13 cellular contexts compared by ENCODE assay signal in genomic region chr11:114258696-114259095, GRCh38. TPM values are rescaled to one million over a fixed set of nuclear protein-coding genes. Genes with fewer than 3 reads are reported as not detected.
A peak's percentile ranks its signal among the peaks of the same experiment; 100 is the strongest.
DNase-seq lines count a peak whose midpoint lies in the region; ATAC-seq, FAIRE-seq and TF ChIP-seq lines count a peak whose summit lies in the region.
"Had no signal": no experiment of that assay in that cellular context is flagged by ENCODE, and none has a peak within 500 bp of the region (broad histone marks: within the 10 kb centered on the region; RNA-seq: fewer than 3 reads in every experiment).

No MANE protein-coding gene starts in this region.

- H3K27me3 ChIP-seq in bronchial epithelial cell (ENCODE audit: control insufficient read depth, insufficient read depth, low read length) (no peaks in the 10 kb centered on the region), upper lobe of left lung (no peaks in the 10 kb centered on the region)
- H3K27me3 ChIP-seq: SJCRH30 had no signal

- no peak for TF ChIP-seq POLR2A in upper lobe of left lung (IDR thresholded peaks at IDR 0.05)

- H3K36me3 ChIP-seq in bronchial epithelial cell (ENCODE audit: control insufficient read depth, insufficient read depth, low read length), result no peaks in the 10 kb centered on the region
- H3K36me3 ChIP-seq in upper lobe of left lung, result peaks cover 0 to 47% (median 14%) of the 10 kb centered on the region in 4 donors
- H3K36me3 ChIP-seq: SJCRH30 had no signal

- H3K27me3 Mint-ChIP-seq in activated naive CD8-positive, alpha-beta T cell treated with anti-CD3 and anti-CD28 coated beads, Interleukin-2, amount 10 ng/mL, durations not matched to agents 7 days and 5 days, result peaks cover 3% of the 10 kb centered on the region
- H3K27me3 Mint-ChIP-seq in activated naive CD8-positive, alpha-beta T cell treated with anti-CD3 and anti-CD28 coated beads for 36 hours, result no peaks in the 10 kb centered on the region
- peaks cover 0 to 3% (median 0%) of the 10 kb centered on the region in 5 donors for H3K27me3 Mint-ChIP-seq in naive thymus-derived CD8-positive, alpha-beta T cell

- no peak overlapping the region for H3K4me3 Mint-ChIP-seq in activated naive CD8-positive, alpha-beta T cell treated with anti-CD3 and anti-CD28 coated beads, Interleukin-2, amount 10 ng/mL, durations not matched to agents 7 days and 5 days
- no peak overlapping the region for H3K4me3 Mint-ChIP-seq in activated naive CD8-positive, alpha-beta T cell treated with anti-CD3 and anti-CD28 coated beads for 36 hours
- H3K4me3 Mint-ChIP-seq in naive thymus-derived CD8-positive, alpha-beta T cell, result peak overlapping the region in 1 of 10 donors; percentile 52
- H3K4me3 Mint-ChIP-seq: activated T-cell treated with anti-CD3 and anti-CD28 coated beads, Interleukin-2, amount 50 U/mL, for 4 hours had no signal

- no peak for DNase-seq in activated naive CD8-positive, alpha-beta T cell treated with anti-CD3 and anti-CD28 coated beads, Interleukin-2, amount 10 ng/mL, durations not matched to agents 7 days and 5 days
- DNase-seq in activated naive CD8-positive, alpha-beta T cell treated with anti-CD3 and anti-CD28 coated beads for 36 hours, result no peak
- no peak for DNase-seq in bronchial epithelial cell (ENCODE audit: low read depth)
- no peak for DNase-seq in naive thymus-derived CD8-positive, alpha-beta T cell
- no peak for DNase-seq in upper lobe of left lung
- DNase-seq in anterior cingulate cortex (lab: John Stamatoyannopoulos, UW), result no peak
- no peak for DNase-seq in G401 (ENCODE audit: low spot score)
- DNase-seq: activated T-cell treated with anti-CD3 and anti-CD28 coated beads, Interleukin-2, amount 50 U/mL, for 4 hours; kidney; NCI-H2081 treated with DMSO at 0.1 percent for 48 hours; SJCRH30 had no signal

- peak; percentile 13 for FAIRE-seq in bronchial epithelial cell (lab: Jason Lieb, UNC)
- FAIRE-seq: kidney had no signal

- in situ Hi-C loops in G401 (cut with HindIII; ENCODE audit: low sequenced_read_pairs), result no loop called here

- TF ChIP-seq CTCF in bronchial epithelial cell (IDR thresholded peaks at IDR 0.05; ENCODE audit: insufficient read depth, low read length, severe bottlenecking) (no peak), upper lobe of left lung (IDR thresholded peaks at IDR 0.05) (no peak)

- no peak for ATAC-seq in activated naive CD8-positive, alpha-beta T cell treated with anti-CD3 and anti-CD28 coated beads, Interleukin-2, amount 10 ng/mL, durations not matched to agents 7 days and 5 days (ENCODE audit: low read depth)
- no peak for ATAC-seq in naive thymus-derived CD8-positive, alpha-beta T cell
- peak in 1 of 2 donors; percentile 26 for ATAC-seq in upper lobe of left lung (ENCODE audit: low FRiP score in 2 of 2)
- ATAC-seq in GM18867 (IDR thresholded peaks at IDR 0.05; ENCODE audit: unreplicated experiment), result no peak
- ATAC-seq: activated T-cell treated with anti-CD3 and anti-CD28 coated beads, Interleukin-2, amount 50 U/mL, for 4 hours had no signal

- H3K27ac Mint-ChIP-seq in activated naive CD8-positive, alpha-beta T cell treated with anti-CD3 and anti-CD28 coated beads, Interleukin-2, amount 10 ng/mL, durations not matched to agents 7 days and 5 days, result peak overlapping the region; percentile 61
- no peak overlapping the region for H3K27ac Mint-ChIP-seq in activated naive CD8-positive, alpha-beta T cell treated with anti-CD3 and anti-CD28 coated beads for 36 hours
- peak overlapping the region in 7 of 10 donors; percentile 7 to 80 (median 67) for H3K27ac Mint-ChIP-seq in naive thymus-derived CD8-positive, alpha-beta T cell

- peaks cover 55 to 73% (median 58%) of the 10 kb centered on the region in 4 donors for H3K4me1 ChIP-seq in upper lobe of left lung
- H3K4me1 ChIP-seq: SJCRH30 had no signal

- WGBS in upper lobe of left lung, 2 donors, result 61 to 67% methylated on average over 7 of the region's 7 CpGs

- no peaks in the 10 kb centered on the region for H3K9me3 ChIP-seq in upper lobe of left lung
- H3K9me3 ChIP-seq: SJCRH30 had no signal

- peak overlapping the region; percentile 5 to 78 (median 68) for H3K27ac ChIP-seq in upper lobe of left lung
- H3K27ac ChIP-seq: SJCRH30 had no signal

- no peaks in the 10 kb centered on the region for H3K36me3 Mint-ChIP-seq in activated naive CD8-positive, alpha-beta T cell treated with anti-CD3 and anti-CD28 coated beads, Interleukin-2, amount 10 ng/mL, durations not matched to agents 7 days and 5 days
- H3K36me3 Mint-ChIP-seq in activated naive CD8-positive, alpha-beta T cell treated with anti-CD3 and anti-CD28 coated beads for 36 hours, result no peaks in the 10 kb centered on the region
- H3K36me3 Mint-ChIP-seq in naive thymus-derived CD8-positive, alpha-beta T cell, result no peaks in the 10 kb centered on the region

- peaks cover 12% of the 10 kb centered on the region for H3K4me1 Mint-ChIP-seq in activated naive CD8-positive, alpha-beta T cell treated with anti-CD3 and anti-CD28 coated beads, Interleukin-2, amount 10 ng/mL, durations not matched to agents 7 days and 5 days
- no peaks in the 10 kb centered on the region for H3K4me1 Mint-ChIP-seq in activated naive CD8-positive, alpha-beta T cell treated with anti-CD3 and anti-CD28 coated beads for 36 hours
- H3K4me1 Mint-ChIP-seq in naive thymus-derived CD8-positive, alpha-beta T cell, result peaks cover 0 to 25% (median 4%) of the 10 kb centered on the region in 4 donors

- TF ChIP-seq EP300 in upper lobe of left lung (IDR thresholded peaks at IDR 0.05), result no peak

- POLR2A ChIA-PET in activated naive CD8-positive, alpha-beta T cell treated with anti-CD3 and anti-CD28 coated beads, Interleukin-2, amount 10 ng/mL, durations not matched to agents 7 days and 5 days (lab: Charles Lee), result no interaction called here
- POLR2A ChIA-PET in naive thymus-derived CD8-positive, alpha-beta T cell (lab: Charles Lee), result interaction anchor here (1.3 kb wide), 1 partner anchor 98 kb away, joined by 3 read pairs; no protein-coding TSS in a partner anchor

- no peaks in the 10 kb centered on the region for H3K9me3 Mint-ChIP-seq in activated naive CD8-positive, alpha-beta T cell treated with anti-CD3 and anti-CD28 coated beads, Interleukin-2, amount 10 ng/mL, durations not matched to agents 7 days and 5 days
- H3K9me3 Mint-ChIP-seq in activated naive CD8-positive, alpha-beta T cell treated with anti-CD3 and anti-CD28 coated beads for 36 hours, result no peaks in the 10 kb centered on the region
- H3K9me3 Mint-ChIP-seq in naive thymus-derived CD8-positive, alpha-beta T cell, result no peaks in the 10 kb centered on the region
- H3K9me3 Mint-ChIP-seq: activated T-cell treated with anti-CD3 and anti-CD28 coated beads, Interleukin-2, amount 50 U/mL, for 4 hours had no signal

- no peak overlapping the region for H3K4me3 ChIP-seq in bronchial epithelial cell (ENCODE audit: low read depth, low read length)
- no peak overlapping the region for H3K4me3 ChIP-seq in upper lobe of left lung
- H3K4me3 ChIP-seq: SJCRH30, smooth muscle cell had no signal

RNA-seq across cellular contexts. Expression of gene NNMT, which starts 37.5 kb away (rescaled TPM):
- not detected for total RNA-seq in activated naive CD8-positive, alpha-beta T cell treated with anti-CD3 and anti-CD28 coated beads, Interleukin-2, amount 10 ng/mL, durations not matched to agents 7 days and 5 days
- total RNA-seq in activated naive CD8-positive, alpha-beta T cell treated with anti-CD3 and anti-CD28 coated beads for 36 hours, result not detected
- total RNA-seq in bronchial epithelial cell (0.38 and 11.6 TPM in 2 replicates), upper lobe of left lung (100 to 1,000 TPM in 5 of 6 donors, 10 to 100 TPM in 1; 93.4 to 383 (median 208) TPM)
- total RNA-seq in naive thymus-derived CD8-positive, alpha-beta T cell, result not detected
- polyA plus RNA-seq in naive thymus-derived CD8-positive, alpha-beta T cell, result not detected
- not detected in 2 replicates for total RNA-seq in G401 (2014; rRNA removed; shearing (Covaris generic))
